Comparison of ENCODE assay signal across 10 cellular contexts in genomic region chr2:239240480-239240881, GRCh38.
DNase-seq lines count a peak whose midpoint lies in the region; ATAC-seq and TF ChIP-seq lines count a peak whose summit lies in the region.
"Had no signal": no experiment of that assay in that cellular context is flagged by ENCODE, and none has a peak within 500 bp of the region (broad histone marks: within the 10 kb centered on the region; RNA-seq: fewer than 3 reads in every experiment).

No MANE protein-coding gene starts in this region.

- no peak overlapping the region for H2BK15ac ChIP-seq in mesenchymal stem cell (ENCODE audit: low read depth, poor library complexity, severe bottlenecking)

- H2BK120ac ChIP-seq in mesenchymal stem cell (ENCODE audit: low read depth, low read length), result no peak overlapping the region

- no peak overlapping the region for H2AK5ac ChIP-seq in mesenchymal stem cell (ENCODE audit: low read length, severe bottlenecking)

- H3K79me1 ChIP-seq in mesenchymal stem cell (replicated peaks; ENCODE audit: low read length, poor library complexity, severe bottlenecking), result peaks cover 48% of the 10 kb centered on the region

- H3K36me3 Mint-ChIP-seq in naive thymus-derived CD8-positive, alpha-beta T cell, result peaks cover 0 to 4% (median 0%) of the 10 kb centered on the region in 3 donors
- H3K36me3 Mint-ChIP-seq: natural killer cell had no signal

- H3K9me3 ChIP-seq in colonic mucosa, result no peaks in the 10 kb centered on the region
- H3K9me3 ChIP-seq in mesenchymal stem cell (ENCODE audit: control insufficient read depth, low read length), result no peaks in the 10 kb centered on the region
- H3K9me3 ChIP-seq in suprapubic skin, result no peaks in the 10 kb centered on the region
- no peaks in the 10 kb centered on the region for H3K9me3 ChIP-seq in tibial nerve

- peak in 1 of 2 donors; percentile 17 for TF ChIP-seq POLR2A in suprapubic skin (IDR thresholded peaks at IDR 0.05)
- TF ChIP-seq POLR2A in tibial nerve (IDR thresholded peaks at IDR 0.05), result no peak

- H3K4me3 ChIP-seq in colonic mucosa (no peak overlapping the region), mesenchymal stem cell (ENCODE audit: insufficient read depth in 1 of 2, low read depth in 1 of 2, low read length in 2 of 2) (peak overlapping the region in 1 of 2 experiments; percentile 61), suprapubic skin (no peak overlapping the region), tibial nerve (no peak overlapping the region)

- no peak for ATAC-seq in naive thymus-derived CD8-positive, alpha-beta T cell

- H3K4me2 ChIP-seq in mesenchymal stem cell (ENCODE audit: low read length, poor library complexity, severe bottlenecking), result no peak overlapping the region

- H2BK12ac ChIP-seq in mesenchymal stem cell (ENCODE audit: low read length in 2 of 2), result no peak overlapping the region

- no peak overlapping the region for H2AFZ ChIP-seq in mesenchymal stem cell (ENCODE audit: low read depth, low read length)

- H4K91ac ChIP-seq in mesenchymal stem cell (ENCODE audit: low read length), result no peak overlapping the region

- H3K36me3 ChIP-seq in colonic mucosa (no peaks in the 10 kb centered on the region), mesenchymal stem cell (ENCODE audit: control insufficient read depth in 1 of 2, insufficient read depth in 2 of 2, low read depth in 1 of 2, low read length in 2 of 2) (peaks cover 0 to 7% of the 10 kb centered on the region in 2 experiments), suprapubic skin (no peaks in the 10 kb centered on the region), tibial nerve (no peaks in the 10 kb centered on the region)

- DNase-seq in NCI-H510A treated with DMSO at 0.1 percent for 48 hours (lab: John Stamatoyannopoulos, UW) (peak; percentile 25), NCI-H510A (lab: John Stamatoyannopoulos, UW) (no peak), colonic mucosa (no peak), mesenchymal stem cell (peak; percentile 16), suprapubic skin (ENCODE audit: low spot score in 2 of 2) (peak; percentile 66 to 80), tibial nerve (ENCODE audit: low spot score in 2 of 2) (no peak), NCI-H748 (lab: John Stamatoyannopoulos, UW; ENCODE audit: unreplicated experiment) (no peak)
- DNase-seq in naive thymus-derived CD8-positive, alpha-beta T cell, result no peak
- DNase-seq: Karpas-422, natural killer cell had no signal

- H3K18ac ChIP-seq in mesenchymal stem cell (ENCODE audit: low read depth in 1 of 2, low read length in 2 of 2), result no peak overlapping the region

- H3K27me3 ChIP-seq in colonic mucosa (no peaks in the 10 kb centered on the region), mesenchymal stem cell (ENCODE audit: control insufficient read depth in 1 of 2, insufficient read depth in 1 of 2, low read length in 2 of 2) (no peaks in the 10 kb centered on the region), suprapubic skin (no peaks in the 10 kb centered on the region), tibial nerve (no peaks in the 10 kb centered on the region)

- no peak overlapping the region for H3K4ac ChIP-seq in mesenchymal stem cell (ENCODE audit: low read depth in 1 of 2, low read length in 2 of 2)

- WGBS in mesenchymal stem cell, result 66% methylated on average over 14 of the region's 14 CpGs
- WGBS in suprapubic skin, result 66% methylated on average over 14 of the region's 14 CpGs
- WGBS in tibial nerve, 2 donors, result 65 to 66% methylated on average over 14 of the region's 14 CpGs

- H2BK5ac ChIP-seq in mesenchymal stem cell (ENCODE audit: low read depth, low read length, poor library complexity, severe bottlenecking), result no peak overlapping the region

- H3K27ac ChIP-seq in colonic mucosa, result peak overlapping the region; percentile 22
- H3K27ac ChIP-seq in mesenchymal stem cell (ENCODE audit: low read length, poor library complexity, severe bottlenecking), result no peak overlapping the region
- H3K27ac ChIP-seq in suprapubic skin, result peak overlapping the region; percentile 56
- peak overlapping the region in 1 of 4 donors; percentile 67 for H3K27ac ChIP-seq in tibial nerve

- intact Hi-C loops in colonic mucosa (cut with DNase I), result no loop called here

- H3K23ac ChIP-seq in mesenchymal stem cell (ENCODE audit: low read length in 2 of 2), result no peak overlapping the region

- peaks cover 0 to 4% (median 0%) of the 10 kb centered on the region in 9 donors for H3K9me3 Mint-ChIP-seq in naive thymus-derived CD8-positive, alpha-beta T cell
- H3K9me3 Mint-ChIP-seq: natural killer cell had no signal

- POLR2A ChIA-PET in naive thymus-derived CD8-positive, alpha-beta T cell (lab: Charles Lee), result no interaction called here

- TF ChIP-seq EP300 in suprapubic skin (IDR thresholded peaks at IDR 0.05) (no peak), tibial nerve (IDR thresholded peaks at IDR 0.05) (peak in 1 of 2 donors; percentile 57)

- no peak overlapping the region for H4K8ac ChIP-seq in mesenchymal stem cell (ENCODE audit: low read length)

- H3K4me1 ChIP-seq in colonic mucosa (peaks cover 6% of the 10 kb centered on the region), mesenchymal stem cell (ENCODE audit: control insufficient read depth, insufficient read depth, low read depth, low read length) (peaks cover 13% of the 10 kb centered on the region), suprapubic skin (peaks cover 16% of the 10 kb centered on the region), tibial nerve (peaks cover 0 to 45% (median 4%) of the 10 kb centered on the region in 4 donors)

- no peaks in the 10 kb centered on the region for H3K27me3 Mint-ChIP-seq in naive thymus-derived CD8-positive, alpha-beta T cell

- H3K4me1 Mint-ChIP-seq in naive thymus-derived CD8-positive, alpha-beta T cell, result peaks cover 29 to 85% (median 53%) of the 10 kb centered on the region in 4 donors

- peak overlapping the region in 2 of 10 donors; percentile 34 to 50 for H3K27ac Mint-ChIP-seq in naive thymus-derived CD8-positive, alpha-beta T cell

- TF ChIP-seq CTCF in colonic mucosa (IDR thresholded peaks at IDR 0.05) (no peak), suprapubic skin (IDR thresholded peaks at IDR 0.05) (no peak), tibial nerve (IDR thresholded peaks at IDR 0.05) (no peak)

- H3K9ac ChIP-seq in colonic mucosa (ENCODE audit: low read depth in 2 of 2, low read length in 2 of 2), result no peak overlapping the region
- H3K9ac ChIP-seq in mesenchymal stem cell (ENCODE audit: low read length), result peak overlapping the region; percentile 44

- H3K14ac ChIP-seq in mesenchymal stem cell (ENCODE audit: low read length in 2 of 2), result no peak overlapping the region

- H3K4me3 Mint-ChIP-seq in naive thymus-derived CD8-positive, alpha-beta T cell, result peak overlapping the region in 2 of 10 donors; percentile 10 to 30
- H3K4me3 Mint-ChIP-seq: natural killer cell had no signal

Comparison
In these comparisons a context has a peak if more than half of its experiments do, and no peak if none do; other contexts are left out.
1. DNase-seq: peak in NCI-H510A treated with DMSO at 0.1 percent for 48 hours (single experiment), mesenchymal stem cell (single experiment) and suprapubic skin (2 of 2); none in NCI-H510A (single experiment), colonic mucosa (single experiment), naive thymus-derived CD8-positive, alpha-beta T cell (0 of 10), tibial nerve (0 of 2) and NCI-H748 (single experiment).